Comparison of ENCODE assay signal across 8 cellular contexts in genomic region chr1:224114787-224115175, GRCh38. TPM values are rescaled to one million over a fixed set of nuclear protein-coding genes. Genes with fewer than 3 reads are reported as not detected.
DNase-seq lines count a peak whose midpoint lies in the region; ATAC-seq, FAIRE-seq and TF ChIP-seq lines count a peak whose summit lies in the region.

No MANE protein-coding gene starts in this region.

- peaks cover 31 to 51% (median 44%) of the 10 kb centered on the region in 11 experiments; a peak in 21 of 22 replicates for H4K20me1 ChIP-seq in BLaER1 treated with 17β-estradiol and CSF1 and Interleukin-3, amounts not matched to agents 10 nM and 100 nM
- H4K20me1 ChIP-seq in K562 (replicated peaks; ENCODE audit: control insufficient read depth, insufficient read depth, low read length): peaks cover 10% of the 10 kb centered on the region; the same call in 1 of the 2 replicates

- H3K79me2 ChIP-seq in K562 (ENCODE audit: control insufficient read depth, insufficient read depth, low read length): peaks cover 59% of the 10 kb centered on the region

- intact Hi-C loops in K562 (cut with micrococcal nuclease): loop anchor here (1.0 to 10.0 kb wide), 5 partner anchors 216 to 738 kb away; partner anchors contain the start of gene NVL

- POLR2A ChIA-PET in K562 (lab: Yijun Ruan, JAX): interaction anchor here (0.7 to 2.2 kb wide), 2 partner anchors 215 to 303 kb away, joined by 3 to 14 read pairs; partner anchors contain the start of gene NVL

- peaks cover 0 to 32% (median 21%) of the 10 kb centered on the region in 11 experiments; a peak in 17 of 22 replicates for H3K36me3 ChIP-seq in BLaER1 treated with 17β-estradiol and CSF1 and Interleukin-3, amounts not matched to agents 10 nM and 100 nM
- H3K36me3 ChIP-seq in K562 (ENCODE audit: control insufficient read depth, insufficient read depth, low read length): peaks cover 26% of the 10 kb centered on the region; the same call in 2 of the 3 replicates
- no peaks in the 10 kb centered on the region for H3K36me3 ChIP-seq in liver (ENCODE audit: control insufficient read depth in 4 of 4, insufficient read depth in 3 of 4, low read depth in 1 of 4, low read length in 3 of 4)
- H3K36me3 ChIP-seq in thoracic aorta: no peaks in the 10 kb centered on the region

- peak overlapping the region; percentile 80 to 98 (median 92) for H3K4me3 ChIP-seq in BLaER1 treated with 17β-estradiol and CSF1 and Interleukin-3, amounts not matched to agents 10 nM and 100 nM
- H3K4me3 ChIP-seq in K562 (peak overlapping the region; percentile 94), liver (ENCODE audit: low read depth in 1 of 3, low read length in 3 of 3) (peak overlapping the region; percentile 85 to 97 (median 95)), thoracic aorta (peak overlapping the region; percentile 84)

- CTCF ChIA-PET in K562 (lab: Yijun Ruan, JAX; ENCODE audit: low intra/inter-chr PET ratio): interaction anchor here (0.7 kb wide), 1 partner anchor 219 kb away, joined by 3 read pairs; no protein-coding TSS in a partner anchor

- no peaks in the 10 kb centered on the region for H3K9me1 ChIP-seq in K562 (ENCODE audit: control insufficient read depth, insufficient read depth, low read length)

- no peak for FAIRE-seq in K562 (lab: Jason Lieb, UNC)

- TF ChIP-seq CTCF in K562 (IDR thresholded peaks at IDR 0.05 in 2 of 3, conservative IDR thresholded peaks at IDR 0.05 in 1 of 3; ENCODE audit: insufficient read depth in 2 of 3, low read depth in 1 of 3, low read length in 3 of 3): no peak
- TF ChIP-seq CTCF in liver (IDR thresholded peaks at IDR 0.05; ENCODE audit: low read depth, low read length, missing input control): no peak
- TF ChIP-seq CTCF in thoracic aorta (IDR thresholded peaks at IDR 0.05): no peak

- no peaks in the 10 kb centered on the region for H3K27me3 ChIP-seq in BLaER1 treated with 17β-estradiol and CSF1 and Interleukin-3, amounts not matched to agents 10 nM and 100 nM
- H3K27me3 ChIP-seq in K562 (ENCODE audit: control insufficient read depth in 2 of 2, insufficient read depth in 2 of 2, low read length in 2 of 2) (no peaks in the 10 kb centered on the region), liver (ENCODE audit: control insufficient read depth in 4 of 4, insufficient read depth in 4 of 4, low read length in 3 of 4) (no peaks in the 10 kb centered on the region), thoracic aorta (replicated peaks; ENCODE audit: insufficient read depth) (no peaks in the 10 kb centered on the region)

- H3K4me2 ChIP-seq in BLaER1 treated with 17β-estradiol and CSF1 and Interleukin-3, amounts not matched to agents 10 nM and 100 nM: peak overlapping the region; percentile 71 to 95 (median 87)
- peak overlapping the region; percentile 88 for H3K4me2 ChIP-seq in K562 (ENCODE audit: insufficient read depth, low read length)

- no peak for DNase-seq in K562 (ENCODE audit: extremely low read depth in 1 of 4, low spot score in 3 of 4)
- no peak for DNase-seq in thoracic aorta (ENCODE audit: low spot score)
- no peak for DNase-seq in MV-4-11 (lab: John Stamatoyannopoulos, UW)

- ATAC-seq in HG03354 (IDR thresholded peaks at IDR 0.05; ENCODE audit: poor library complexity, severe bottlenecking, unreplicated experiment) (peak; percentile 11), K562 (peak; percentile 32), thoracic aorta (ENCODE audit: insufficient number of reproducible peaks, low FRiP score, low read depth) (no peak), HG03039 (IDR thresholded peaks at IDR 0.05; ENCODE audit: unreplicated experiment) (no peak), HG03521 (IDR thresholded peaks at IDR 0.05; ENCODE audit: unreplicated experiment) (no peak)

- in situ Hi-C loops in K562 (cut with MboI): loop anchor here (10.0 to 25.0 kb wide), 3 partner anchors 223 to 823 kb away; partner anchors contain the start of genes DNAH14 and NVL

- WGBS in K562 (ENCODE audit: insufficient coverage, low coverage, missing lambda C conversion rate): under 1% methylated on average over 11 of the region's 11 CpGs
- 1% methylated on average over 11 of the region's 11 CpGs for WGBS in liver

- H2AFZ ChIP-seq in K562 (ENCODE audit: low read depth, low read length): peak overlapping the region; percentile 93

- H3K9ac ChIP-seq in BLaER1 treated with 17β-estradiol and CSF1 and Interleukin-3, amounts not matched to agents 10 nM and 100 nM: peak overlapping the region; percentile 91 to 98 (median 96)
- H3K9ac ChIP-seq in K562 (ENCODE audit: insufficient read depth in 1 of 2, low read depth in 2 of 2, low read length in 2 of 2) (peak overlapping the region; percentile 89 to 97), liver (ENCODE audit: low read depth in 1 of 2, low read length in 2 of 2) (peak overlapping the region; percentile 84 to 98)

- H3K4me1 ChIP-seq in BLaER1 treated with 17β-estradiol and CSF1 and Interleukin-3, amounts not matched to agents 10 nM and 100 nM: peaks cover 16 to 31% (median 25%) of the 10 kb centered on the region in 10 experiments
- peaks cover 5 to 11% of the 10 kb centered on the region in 2 experiments; a peak in 3 of 5 replicates for H3K4me1 ChIP-seq in K562 (replicated peaks in 1 of 2; ENCODE audit: control insufficient read depth in 2 of 2, insufficient read depth in 2 of 2, low read length in 2 of 2)
- H3K4me1 ChIP-seq in liver (ENCODE audit: control insufficient read depth in 4 of 4, insufficient read depth in 4 of 4, low read length in 3 of 4): peaks cover 0 to 25% (median 21%) of the 10 kb centered on the region in 4 donors
- H3K4me1 ChIP-seq in thoracic aorta (ENCODE audit: control insufficient read depth in 1 of 2, low read depth in 2 of 2): peaks cover 14 to 23% of the 10 kb centered on the region in 2 donors

- BruUV-seq in K562 (replicated peaks; lab: Mats Ljungman, UMichigan): no TSS peak

- no peak for TF ChIP-seq POLR2A in K562 (conservative IDR thresholded peaks at IDR 0.05)

- peak overlapping the region; percentile 90 to 97 (median 95) for H3K27ac ChIP-seq in BLaER1 treated with 17β-estradiol and CSF1 and Interleukin-3, amounts not matched to agents 10 nM and 100 nM
- H3K27ac ChIP-seq in K562 (ENCODE audit: extremely low read depth, low read depth, low read length) (peak overlapping the region; percentile 84), liver (ENCODE audit: low read depth in 1 of 2, low read length in 2 of 2) (peak overlapping the region; percentile 91 to 95), thoracic aorta (peak overlapping the region; percentile 82 to 91)

- no peak for TF ChIP-seq RAD21 in K562 (CRISPR knock-in tag; conservative IDR thresholded peaks at IDR 0.05 in 1 of 2, IDR thresholded peaks at IDR 0.05 in 1 of 2)
- no peak for TF ChIP-seq RAD21 in liver (IDR thresholded peaks at IDR 0.05)

- no peaks in the 10 kb centered on the region for H3K9me3 ChIP-seq in BLaER1 treated with 17β-estradiol and CSF1 and Interleukin-3, amounts not matched to agents 10 nM and 100 nM (replicated peaks in 1 of 11)
- H3K9me3 ChIP-seq in K562 (replicated peaks; ENCODE audit: control insufficient read depth, insufficient read depth, low read depth, low read length) (no peaks in the 10 kb centered on the region; the same call in 1 of the 2 replicates), liver (ENCODE audit: control insufficient read depth in 4 of 4, low read length in 3 of 4) (no peaks in the 10 kb centered on the region), thoracic aorta (no peaks in the 10 kb centered on the region)

- no peak for TF ChIP-seq EP300 in K562 (IDR thresholded peaks at IDR 0.05; ENCODE audit: low read length)

TF ChIP-seq in liver, 16 proteins besides CTCF, POLR2A, EP300 and RAD21:
- TF ChIP-seq FOXA1 (IDR thresholded peaks at IDR 0.05) (no peak), NR2F2 (IDR thresholded peaks at IDR 0.05) (no peak), EGR1 (IDR thresholded peaks at IDR 0.05; ENCODE audit: low read depth in 2 of 2) (no peak), GABPA (IDR thresholded peaks at IDR 0.05 in 1 of 2, conservative IDR thresholded peaks at IDR 0.05 in 1 of 2) (no peak), TAF1 (conservative IDR thresholded peaks at IDR 0.05) (no peak), HNF4G (IDR thresholded peaks at IDR 0.05) (no peak), JUND (IDR thresholded peaks at IDR 0.05) (no peak), ATF3 (IDR thresholded peaks at IDR 0.05) (no peak), SP1 (IDR thresholded peaks at IDR 0.05) (no peak), MAX (IDR thresholded peaks at IDR 0.05) (no peak)

RNA-seq across cellular contexts. Expression of gene FBXO28, which starts 0.9 kb away (rescaled TPM):
- 44.8 and 124 TPM in 2 replicates for total RNA-seq in K562 (2011; cell fraction: chromatin; rRNA removed; ENCODE audit: low replicate concordance)
- 21.3 and 25.9 TPM in 2 replicates for total RNA-seq in K562 (2011; cell fraction: nucleolus; rRNA removed)
- 42.8 and 45.4 TPM in 2 replicates for total RNA-seq in K562 (2011; cell fraction: nucleoplasm; rRNA removed)
- total RNA-seq in K562 (2014; rRNA removed) (22.0 and 25.3 TPM in 2 replicates), K562 (2014; rRNA removed; fragmentation: Illumina TruSeq; extraction: Trizol) (34.8 and 38.0 TPM in 2 replicates), K562 (2015; rRNA removed; fragmentation: Illumina TruSeq; extraction: Trizol) (26.3 and 29.9 TPM in 2 replicates), K562 (2021) (27.1 and 27.8 TPM in 2 replicates), liver (10 to 100 TPM; 17.4 to 23.1 TPM), thoracic aorta (10 to 100 TPM; 20.7 to 41.9 TPM)
- polyA plus RNA-seq in K562 (2011; rRNA removed) (17.0 and 27.4 TPM in 2 replicates), K562 (2014; fragmentation: Illumina TruSeq; extraction: Trizol) (19.6 and 20.5 TPM in 2 replicates), K562 (2014; fragmentation: Nextera tagmentation; extraction: Ambion mirVana) (1 to 10 TPM; 4.1 to 5.8 TPM), K562 (2014; rRNA removed) (17.6 and 19.2 TPM in 2 replicates), liver (1 to 10 TPM; 6.7 to 8.9 TPM)
- polyA plus RNA-seq in K562 (2011; cell fraction: cytosol; rRNA removed): 7.5 and 8.0 TPM in 2 replicates
- polyA plus RNA-seq in K562 (2011; cell fraction: nucleus; rRNA removed): 11.4 and 11.8 TPM in 2 replicates
- 12.4 and 13.4 TPM in 2 replicates for polyA plus RNA-seq in K562 (2012)
- 46.2 and 46.6 TPM in 2 replicates for polyA minus RNA-seq in K562 (2011; rRNA and poly(A)+ RNA removed)
- polyA minus RNA-seq in K562 (2011; cell fraction: cytosol; rRNA and poly(A)+ RNA removed): 10.0 and 15.1 TPM in 2 replicates
- 19.7 and 24.2 TPM in 2 replicates for polyA minus RNA-seq in K562 (2011; cell fraction: nucleus; rRNA and poly(A)+ RNA removed)

Comparison
In these comparisons a context has a peak if more than half of its experiments do, and no peak if none do; other contexts are left out.
1. ATAC-seq: peak in HG03354 (single experiment) and K562 (single experiment); none in thoracic aorta (single experiment), HG03039 (single experiment) and HG03521 (single experiment).
2. Peak in every context shown above with its lines, with median percentiles within 50 percentile points of each other: H3K27ac ChIP-seq, H3K4me3 ChIP-seq and H3K9ac ChIP-seq.